Comparison of ENCODE assay signal across 27 cellular contexts in genomic region chr5:170711300-170711699, GRCh38.
"Had no signal": no experiment of that assay in that cellular context is flagged by ENCODE, and none has a peak within 500 bp of the region (broad histone marks: within the 10 kb centered on the region; RNA-seq: fewer than 3 reads in every experiment).

No MANE protein-coding gene starts in this region.

- FAIRE-seq: colon, endometrium, endothelial cell of umbilical vein, frontal cortex had no signal

- H3K4me1 ChIP-seq: colonic mucosa, esophagus squamous epithelium, foreskin keratinocyte, gastrocnemius medialis, gastroesophageal sphincter, heart left ventricle, heart right ventricle had no signal

- ATAC-seq: effector memory CD8-positive, alpha-beta T cell; esophagus mucosa; foreskin keratinocyte; gastrocnemius medialis; gastroesophageal sphincter; heart left ventricle; heart right ventricle had no signal

- DNase-seq: colonic mucosa; cortex of kidney; dermis blood vessel endothelial cell; dorsolateral prefrontal cortex; effector CD4-positive, alpha-beta T cell; effector CD8-positive, alpha-beta T cell; effector memory CD4-positive, alpha-beta T cell; effector memory CD8-positive, alpha-beta T cell; endodermal cell; erythroblast; esophagus squamous epithelium; foreskin fibroblast; foreskin keratinocyte; foreskin melanocyte; gastrocnemius medialis; glutamatergic neuron; head of caudate nucleus; heart left ventricle; heart right ventricle had no signal

- H3K4me3 ChIP-seq: colonic mucosa, coronary artery, dorsolateral prefrontal cortex, esophagus squamous epithelium, gastrocnemius medialis, gastroesophageal sphincter, heart left ventricle, heart right ventricle had no signal

- H3K27ac ChIP-seq: colonic mucosa, coronary artery, dorsolateral prefrontal cortex, epithelial cell of prostate, esophagus squamous epithelium, foreskin keratinocyte, gastrocnemius medialis, gastroesophageal sphincter, heart left ventricle, heart right ventricle had no signal

- H3K9me3 ChIP-seq: colonic mucosa, esophagus squamous epithelium, gastrocnemius medialis had no signal

- H3K36me3 ChIP-seq: colonic mucosa, esophagus squamous epithelium, gastrocnemius medialis, gastroesophageal sphincter, heart left ventricle, heart right ventricle had no signal

- H3K27me3 ChIP-seq: colonic mucosa, gastrocnemius medialis had no signal
